28 cellular contexts compared by ENCODE assay signal in genomic region chr11:38948392-38948791, GRCh38.
"Had no signal": no experiment of that assay in that cellular context is flagged by ENCODE, and none has a peak within 500 bp of the region (broad histone marks: within the 10 kb centered on the region; RNA-seq: fewer than 3 reads in every experiment).

No MANE protein-coding gene starts in this region.

- DNase-seq: activated CD4-positive, alpha-beta memory T cell treated with anti-CD3 and anti-CD28 coated beads for 36 hours; activated CD4-positive, alpha-beta T cell treated with anti-CD3 and anti-CD28 coated beads for 36 hours; activated CD4-positive, alpha-beta T cell treated with anti-CD3 and anti-CD28 coated beads, Interleukin-2, amount 10 ng/mL, durations not matched to agents 24 days and 14 days; activated CD4-positive, CD25-positive, alpha-beta regulatory T cell; activated CD4-positive, CD25-positive, alpha-beta regulatory T cell treated with anti-CD3 and anti-CD28 coated beads, Interleukin-2, amount 50 U/mL, for 72 hours; activated CD8-positive, alpha-beta memory T cell treated with anti-CD3 and anti-CD28 coated beads, Interleukin-2, amount 10 ng/mL, durations not matched to agents 7 days and 5 days; activated CD8-positive, alpha-beta memory T cell treated with anti-CD3 and anti-CD28 coated beads, Interleukin-2, amount 50 U/mL, for 4 hours; activated CD8-positive, alpha-beta T cell treated with anti-CD3 and anti-CD28 coated beads, Interleukin-2, amount 10 ng/mL, durations not matched to agents 7 days and 5 days; activated effector memory CD4-positive, alpha-beta T cell treated with anti-CD3 and anti-CD28 coated beads, Interleukin-2, amount 50 U/mL, for 16 hours; activated naive CD4-positive, alpha-beta T cell treated with anti-CD3 and anti-CD28 coated beads for 36 hours; activated naive CD8-positive, alpha-beta T cell treated with anti-CD3 and anti-CD28 coated beads for 36 hours; activated naive CD8-positive, alpha-beta T cell treated with anti-CD3 and anti-CD28 coated beads, Interleukin-2, amount 50 U/mL, for 24 hours; activated T-cell treated with anti-CD3 and anti-CD28 coated beads, Interleukin-2, amount 50 U/mL, for 1 hour; activated T-cell treated with anti-CD3 and anti-CD28 coated beads, Interleukin-2, amount 50 U/mL, for 48 hours; adrenal gland; amygdala; aorta; body of pancreas; caudate nucleus; effector CD4-positive, alpha-beta T cell; effector memory CD8-positive, alpha-beta T cell; erythroblast; foreskin keratinocyte; gastrocnemius medialis; glutamatergic neuron; heart left ventricle; T-helper 2 cell had no signal

- H3K27ac ChIP-seq: adrenal gland, body of pancreas, esophagus muscularis mucosa, foreskin keratinocyte, gastrocnemius medialis, heart left ventricle had no signal

- H3K36me3 ChIP-seq: adrenal gland, esophagus muscularis mucosa, gastrocnemius medialis, heart left ventricle had no signal

- H3K4me1 ChIP-seq: adrenal gland, body of pancreas, esophagus muscularis mucosa, gastrocnemius medialis, heart left ventricle had no signal

- H3K27me3 ChIP-seq: adrenal gland, body of pancreas, esophagus muscularis mucosa, foreskin keratinocyte, gastrocnemius medialis, heart left ventricle had no signal

- H3K4me3 ChIP-seq: adrenal gland, body of pancreas, esophagus muscularis mucosa, gastrocnemius medialis, heart left ventricle had no signal

- ATAC-seq: activated CD4-positive, alpha-beta T cell treated with anti-CD3 and anti-CD28 coated beads for 36 hours; activated CD8-positive, alpha-beta memory T cell treated with anti-CD3 and anti-CD28 coated beads, Interleukin-2, amount 10 ng/mL, durations not matched to agents 7 days and 5 days; activated CD8-positive, alpha-beta T cell treated with anti-CD3 and anti-CD28 coated beads, Interleukin-2, amount 10 ng/mL, durations not matched to agents 7 days and 5 days; activated naive CD8-positive, alpha-beta T cell treated with anti-CD3 and anti-CD28 coated beads, Interleukin-2, amount 50 U/mL, for 24 hours; body of pancreas; effector memory CD8-positive, alpha-beta T cell; gastrocnemius medialis; heart left ventricle had no signal

- H3K9me3 ChIP-seq: body of pancreas, gastrocnemius medialis had no signal
